Comparison of ENCODE assay signal across 29 cellular contexts in genomic region chr17:65662166-65662565, GRCh38.
A peak's percentile ranks its signal among the peaks of the same experiment; 100 is the strongest.
DNase-seq lines count a peak whose midpoint lies in the region; ATAC-seq and TF ChIP-seq lines count a peak whose summit lies in the region.
"Had no signal": no experiment of that assay in that cellular context is flagged by ENCODE, and none has a peak within 500 bp of the region (broad histone marks: within the 10 kb centered on the region; RNA-seq: fewer than 3 reads in every experiment).

No MANE protein-coding gene starts in this region.

- H3K9me3 ChIP-seq in GM23248 (ENCODE audit: low read depth) (no peaks in the 10 kb centered on the region), hepatocyte (ENCODE audit: low read depth) (no peaks in the 10 kb centered on the region)
- H3K9me3 ChIP-seq: BLaER1, gastrocnemius medialis, pancreas, right atrium auricular region, thyroid gland had no signal

- 16 to 17% methylated on average over 1 of the region's 1 CpG for WGBS in GM23248 (ENCODE audit: low coverage in 1 of 2, low lambda C conversion rate in 2 of 2, missing lambda C conversion rate in 2 of 2), 2 experiments
- 71% methylated on average over 1 of the region's 1 CpG for WGBS in hepatocyte (ENCODE audit: low lambda C conversion rate, missing lambda C conversion rate)

- no peaks in the 10 kb centered on the region for H3K79me2 ChIP-seq in GM23248 (ENCODE audit: insufficient read depth)
- H3K79me2 ChIP-seq in hepatocyte, result no peaks in the 10 kb centered on the region

- H3K27ac ChIP-seq in GM23248 (peak overlapping the region; percentile 38), hepatocyte (peak overlapping the region; percentile 24)
- H3K27ac ChIP-seq: BLaER1, cardiac muscle cell, gastrocnemius medialis, pancreas, right atrium auricular region, thyroid gland had no signal

- no peaks in the 10 kb centered on the region for H3K9me2 ChIP-seq in GM23248 (ENCODE audit: insufficient read depth)
- no peaks in the 10 kb centered on the region for H3K9me2 ChIP-seq in hepatocyte (replicated peaks; ENCODE audit: insufficient read depth)

- no peak overlapping the region for H3K9ac ChIP-seq in GM23248
- H3K9ac ChIP-seq: BLaER1 had no signal

- DNase-seq in GM23248 (peak; percentile 78), dedifferentiated amniotic fluid mesenchymal stem cell (ENCODE audit: extremely low spot score) (peak; percentile 76), hepatocyte (ENCODE audit: low spot score) (no peak), NCI-H524 (lab: John Stamatoyannopoulos, UW) (no peak), ecto neural progenitor cell (ENCODE audit: low spot score) (no peak), SIG-M5 (lab: John Stamatoyannopoulos, UW) (no peak)
- DNase-seq: activated CD4-positive, alpha-beta T cell treated with anti-CD3 and anti-CD28 coated beads for 48 hours; activated T-cell treated with anti-CD3 and anti-CD28 coated beads, Interleukin-2, amount 50 U/mL, for 4 hours; dermis blood vessel endothelial cell; DMS53; gastrocnemius medialis; GF-D8; NCI-H1092 treated with DMSO at 0.1 percent for 48 hours; NCI-H187 treated with DMSO at 0.1 percent for 48 hours; NCI-H2227 treated with DMSO at 0.1 percent for 48 hours; NCI-H748 treated with DMSO at 0.1 percent for 48 hours; pancreas; RPMI8226; stimulated activated CD4-positive, alpha-beta T cell treated with anti-CD3 and anti-CD28 coated beads, Interleukin-4, amount 100 ng/mL, for 4 hours; stimulated activated naive CD8-positive, alpha-beta T cell treated with anti-CD3 and anti-CD28 coated beads, Interleukin-15, Interleukin-2, amounts not matched to agents 100 U/mL and 50 U/mL, for 24 hours; T-helper 17 cell; thyroid gland had no signal

- TF ChIP-seq CTCF in hepatocyte (IDR thresholded peaks at IDR 0.05; ENCODE audit: poor library complexity), result no peak

- H3K27me3 ChIP-seq in GM23248 (replicated peaks; ENCODE audit: insufficient read depth) (no peaks in the 10 kb centered on the region), hepatocyte (no peaks in the 10 kb centered on the region)
- H3K27me3 ChIP-seq: BLaER1, cardiac muscle cell, gastrocnemius medialis, pancreas, right atrium auricular region, thyroid gland had no signal

- H2AFZ ChIP-seq in GM23248 (no peak overlapping the region), hepatocyte (no peak overlapping the region)

- no peak for ATAC-seq in GM21619 (IDR thresholded peaks at IDR 0.05; ENCODE audit: unreplicated experiment)
- ATAC-seq: activated T-cell treated with anti-CD3 and anti-CD28 coated beads, Interleukin-2, amount 50 U/mL, for 4 hours; gastrocnemius medialis; GM12878; HCT116; natural killer cell treated with Interleukin-12 subunit alpha and Interleukin-12 subunit beta and Interleukin-15 and Interleukin-18, amount 100 ng/mL, for 72 hours; pancreas; stimulated activated naive CD8-positive, alpha-beta T cell treated with anti-CD3 and anti-CD28 coated beads, Interleukin-15, Interleukin-2, amounts not matched to agents 100 U/mL and 50 U/mL, for 24 hours; T-helper 17 cell had no signal

- no peaks in the 10 kb centered on the region for H3F3A ChIP-seq in GM23248 (ENCODE audit: insufficient read depth)

- no peak overlapping the region for H3K4me3 ChIP-seq in GM23248
- no peak overlapping the region for H3K4me3 ChIP-seq in hepatocyte
- H3K4me3 ChIP-seq: BLaER1, cardiac muscle cell, gastrocnemius medialis, GM12878, pancreas, right atrium auricular region, thyroid gland had no signal

- no peak overlapping the region for H3K4me2 ChIP-seq in GM23248 (ENCODE audit: unreplicated experiment)
- H3K4me2 ChIP-seq in hepatocyte, result no peak overlapping the region
- H3K4me2 ChIP-seq: BLaER1 had no signal

- H4K20me1 ChIP-seq in GM23248 (ENCODE audit: insufficient read depth) (no peaks in the 10 kb centered on the region), hepatocyte (ENCODE audit: insufficient read depth, poor library complexity, severe bottlenecking) (no peaks in the 10 kb centered on the region)
- H4K20me1 ChIP-seq: BLaER1 had no signal

- H3K36me3 ChIP-seq in GM23248 (ENCODE audit: low read depth) (no peaks in the 10 kb centered on the region), hepatocyte (replicated peaks; ENCODE audit: insufficient read depth, low read depth) (no peaks in the 10 kb centered on the region)
- H3K36me3 ChIP-seq: BLaER1, cardiac muscle cell, gastrocnemius medialis, pancreas, right atrium auricular region, thyroid gland had no signal

- in situ Hi-C loops in GM23248 (cut with MboI), result no loop called here

- H3K4me1 ChIP-seq in GM23248 (ENCODE audit: insufficient read depth), result peaks cover 23% of the 10 kb centered on the region
- no peaks in the 10 kb centered on the region for H3K4me1 ChIP-seq in hepatocyte (ENCODE audit: insufficient read depth)
- H3K4me1 ChIP-seq: BLaER1, gastrocnemius medialis, pancreas, right atrium auricular region, thyroid gland had no signal

Comparison
In these comparisons a context has a peak if more than half of its experiments do, and no peak if none do; other contexts are left out.
1. DNase-seq: peak in GM23248 (single experiment) and dedifferentiated amniotic fluid mesenchymal stem cell (single experiment); none in hepatocyte (single experiment), NCI-H524 (0 of 2), ecto neural progenitor cell (single experiment) and SIG-M5 (single experiment).